11 cellular contexts compared by ENCODE assay signal in genomic region chr3:139358857-139359562, GRCh38. TPM values are rescaled to one million over a fixed set of nuclear protein-coding genes. Genes with fewer than 3 reads are reported as not detected.
DNase-seq lines count a peak whose midpoint lies in the region; ATAC-seq, FAIRE-seq and TF ChIP-seq lines count a peak whose summit lies in the region.
"Had no signal": no experiment of that assay in that cellular context is flagged by ENCODE, and none has a peak within 500 bp of the region (broad histone marks: within the 10 kb centered on the region; RNA-seq: fewer than 3 reads in every experiment).

No MANE protein-coding gene starts in this region.

- no peaks in the 10 kb centered on the region for H3K27me3 Mint-ChIP-seq in activated naive CD8-positive, alpha-beta T cell treated with anti-CD3 and anti-CD28 coated beads, Interleukin-2, amount 50 U/mL, for 24 hours
- H3K27me3 Mint-ChIP-seq in GM23338 (ENCODE audit: insufficient read depth, low read depth, poor library complexity) (no peaks in the 10 kb centered on the region), CD14-positive monocyte (ENCODE audit: low read depth in 3 of 3) (no peaks in the 10 kb centered on the region)

- H3K4me2 ChIP-seq in GM23338 = no peak overlapping the region

- H3K27me3 ChIP-seq in GM06990 (replicated peaks; ENCODE audit: control insufficient read depth, insufficient read depth, low read length) = no peaks in the 10 kb centered on the region
- H3K27me3 ChIP-seq in GM23338 (ENCODE audit: insufficient read depth) = no peaks in the 10 kb centered on the region
- H3K27me3 ChIP-seq: esophagus squamous epithelium had no signal

- no peaks in the 10 kb centered on the region for H4K20me1 ChIP-seq in GM23338 (replicated peaks; ENCODE audit: insufficient read depth)

- H3K9me2 ChIP-seq in GM23338 (ENCODE audit: insufficient read depth) = no peaks in the 10 kb centered on the region

- DNase-seq in GM06990 (ENCODE audit: extremely low read depth, insufficient read length) (peak; percentile 28), NCI-H146 treated with DMSO at 0.1 percent for 48 hours (lab: John Stamatoyannopoulos, UW; ENCODE audit: unreplicated experiment) (peak; percentile 59), pons (ENCODE audit: low spot score) (peak; percentile 76), GM23338 (ENCODE audit: low spot score) (no peak), CD14-positive monocyte (ENCODE audit: low spot score) (no peak), kidney (no peak)
- DNase-seq in activated naive CD8-positive, alpha-beta T cell treated with anti-CD3 and anti-CD28 coated beads, Interleukin-2, amount 50 U/mL, for 24 hours = no peak
- DNase-seq: esophagus squamous epithelium, SIG-M5 had no signal

- H3K4me1 ChIP-seq in GM23338 (ENCODE audit: insufficient read depth) (no peaks in the 10 kb centered on the region), kidney (ENCODE audit: control insufficient read depth in 1 of 2, insufficient read depth in 1 of 2, low read depth in 1 of 2, low read length in 2 of 2) (no peaks in the 10 kb centered on the region)

- H3K9me3 ChIP-seq in kidney (ENCODE audit: control insufficient read depth in 1 of 2, low read length in 2 of 2) = no peaks in the 10 kb centered on the region
- H3K9me3 ChIP-seq: esophagus squamous epithelium had no signal

- peak overlapping the region; percentile 68 for H3K27ac Mint-ChIP-seq in activated naive CD8-positive, alpha-beta T cell treated with anti-CD3 and anti-CD28 coated beads, Interleukin-2, amount 50 U/mL, for 24 hours
- no peak overlapping the region for H3K27ac Mint-ChIP-seq in GM23338
- peak overlapping the region in 3 of 7 donors; percentile 10 to 43 (median 11) for H3K27ac Mint-ChIP-seq in CD14-positive monocyte
- H3K27ac Mint-ChIP-seq: nephron had no signal

- H3K27ac ChIP-seq in GM23338 (ENCODE audit: low read depth) = no peak overlapping the region
- H3K27ac ChIP-seq in kidney (ENCODE audit: low read depth in 2 of 2, low read length in 2 of 2) = no peak overlapping the region
- H3K27ac ChIP-seq: esophagus squamous epithelium had no signal

- ATAC-seq in activated naive CD8-positive, alpha-beta T cell treated with anti-CD3 and anti-CD28 coated beads, Interleukin-2, amount 50 U/mL, for 24 hours = no peak
- no peak for ATAC-seq in GM23338

- H2AFZ ChIP-seq in GM23338 = no peak overlapping the region

- H3F3A ChIP-seq in GM23338 (replicated peaks; ENCODE audit: low read depth) = no peaks in the 10 kb centered on the region

- H3K4me3 Mint-ChIP-seq in activated naive CD8-positive, alpha-beta T cell treated with anti-CD3 and anti-CD28 coated beads, Interleukin-2, amount 50 U/mL, for 24 hours = no peak overlapping the region
- H3K4me3 Mint-ChIP-seq in GM23338 = no peak overlapping the region
- no peak overlapping the region for H3K4me3 Mint-ChIP-seq in CD14-positive monocyte
- H3K4me3 Mint-ChIP-seq: nephron had no signal

- H3K4me3 ChIP-seq in GM06990 (replicated peaks; ENCODE audit: low read depth, low read length) (no peak overlapping the region), GM23338 (no peak overlapping the region), kidney (ENCODE audit: low read length in 2 of 2) (no peak overlapping the region)
- H3K4me3 ChIP-seq: esophagus squamous epithelium had no signal

- FAIRE-seq in kidney (lab: Jason Lieb, UNC) = no peak
- FAIRE-seq: bronchial epithelial cell had no signal

- peaks cover 48% of the 10 kb centered on the region for H3K4me1 Mint-ChIP-seq in activated naive CD8-positive, alpha-beta T cell treated with anti-CD3 and anti-CD28 coated beads, Interleukin-2, amount 50 U/mL, for 24 hours
- no peaks in the 10 kb centered on the region for H3K4me1 Mint-ChIP-seq in GM23338
- no peaks in the 10 kb centered on the region for H3K4me1 Mint-ChIP-seq in CD14-positive monocyte
- H3K4me1 Mint-ChIP-seq: nephron had no signal

- no peaks in the 10 kb centered on the region for H3K79me2 ChIP-seq in GM23338 (replicated peaks; ENCODE audit: insufficient read depth)

- peaks cover 75% of the 10 kb centered on the region for H3K36me3 Mint-ChIP-seq in activated naive CD8-positive, alpha-beta T cell treated with anti-CD3 and anti-CD28 coated beads, Interleukin-2, amount 50 U/mL, for 24 hours (ENCODE audit: low read depth)
- peaks cover 69% of the 10 kb centered on the region for H3K36me3 Mint-ChIP-seq in GM23338 (ENCODE audit: low read depth)
- H3K36me3 Mint-ChIP-seq in CD14-positive monocyte = peaks cover 90 to 92% of the 10 kb centered on the region in 2 donors

- intact Hi-C loops in CD14-positive monocyte (cut with micrococcal nuclease) (no loop called here), kidney (cut with DNase I) (no loop called here)

- H3K9ac ChIP-seq in kidney (ENCODE audit: low read length in 2 of 2) = no peak overlapping the region

- H3K9me3 Mint-ChIP-seq in activated naive CD8-positive, alpha-beta T cell treated with anti-CD3 and anti-CD28 coated beads, Interleukin-2, amount 50 U/mL, for 24 hours = no peaks in the 10 kb centered on the region
- H3K9me3 Mint-ChIP-seq in GM23338 (no peaks in the 10 kb centered on the region), CD14-positive monocyte (no peaks in the 10 kb centered on the region)
- H3K9me3 Mint-ChIP-seq: nephron had no signal

- TF ChIP-seq CTCF in GM06990 (IDR thresholded peaks at IDR 0.05; ENCODE audit: insufficient read depth, low read length, poor library complexity, severe bottlenecking) (no peak), GM23338 (conservative IDR thresholded peaks at IDR 0.05; ENCODE audit: low read depth in 2 of 2) (no peak), CD14-positive monocyte (IDR thresholded peaks at IDR 0.05) (no peak), kidney (IDR thresholded peaks at IDR 0.05; ENCODE audit: borderline replicate concordance, extremely low read depth, insufficient read depth) (no peak)

- H3K36me3 ChIP-seq in GM06990 (ENCODE audit: control insufficient read depth, insufficient read depth, low read length) = peaks cover 23% of the 10 kb centered on the region
- peaks cover 39% of the 10 kb centered on the region for H3K36me3 ChIP-seq in GM23338 (ENCODE audit: insufficient read depth)
- H3K36me3 ChIP-seq in kidney (ENCODE audit: control insufficient read depth in 1 of 2, insufficient read depth in 2 of 2, low read length in 2 of 2) = peaks cover 52 to 66% of the 10 kb centered on the region in 2 donors

TF ChIP-seq in GM23338, 12 proteins besides CTCF, POLR2A, EP300 and RAD21 (continues in another document):
- no peak for TF ChIP-seq ETS1 (IDR thresholded peaks at IDR 0.05)
- TF ChIP-seq STAT1 (IDR thresholded peaks at IDR 0.05; ENCODE audit: unreplicated experiment) = no peak
- TF ChIP-seq EZH2 (IDR thresholded peaks at IDR 0.05; ENCODE audit: low read depth, unreplicated experiment) = no peak
- TF ChIP-seq JUNB (IDR thresholded peaks at IDR 0.05; ENCODE audit: unreplicated experiment) = no peak
- TF ChIP-seq, protein P1, sequence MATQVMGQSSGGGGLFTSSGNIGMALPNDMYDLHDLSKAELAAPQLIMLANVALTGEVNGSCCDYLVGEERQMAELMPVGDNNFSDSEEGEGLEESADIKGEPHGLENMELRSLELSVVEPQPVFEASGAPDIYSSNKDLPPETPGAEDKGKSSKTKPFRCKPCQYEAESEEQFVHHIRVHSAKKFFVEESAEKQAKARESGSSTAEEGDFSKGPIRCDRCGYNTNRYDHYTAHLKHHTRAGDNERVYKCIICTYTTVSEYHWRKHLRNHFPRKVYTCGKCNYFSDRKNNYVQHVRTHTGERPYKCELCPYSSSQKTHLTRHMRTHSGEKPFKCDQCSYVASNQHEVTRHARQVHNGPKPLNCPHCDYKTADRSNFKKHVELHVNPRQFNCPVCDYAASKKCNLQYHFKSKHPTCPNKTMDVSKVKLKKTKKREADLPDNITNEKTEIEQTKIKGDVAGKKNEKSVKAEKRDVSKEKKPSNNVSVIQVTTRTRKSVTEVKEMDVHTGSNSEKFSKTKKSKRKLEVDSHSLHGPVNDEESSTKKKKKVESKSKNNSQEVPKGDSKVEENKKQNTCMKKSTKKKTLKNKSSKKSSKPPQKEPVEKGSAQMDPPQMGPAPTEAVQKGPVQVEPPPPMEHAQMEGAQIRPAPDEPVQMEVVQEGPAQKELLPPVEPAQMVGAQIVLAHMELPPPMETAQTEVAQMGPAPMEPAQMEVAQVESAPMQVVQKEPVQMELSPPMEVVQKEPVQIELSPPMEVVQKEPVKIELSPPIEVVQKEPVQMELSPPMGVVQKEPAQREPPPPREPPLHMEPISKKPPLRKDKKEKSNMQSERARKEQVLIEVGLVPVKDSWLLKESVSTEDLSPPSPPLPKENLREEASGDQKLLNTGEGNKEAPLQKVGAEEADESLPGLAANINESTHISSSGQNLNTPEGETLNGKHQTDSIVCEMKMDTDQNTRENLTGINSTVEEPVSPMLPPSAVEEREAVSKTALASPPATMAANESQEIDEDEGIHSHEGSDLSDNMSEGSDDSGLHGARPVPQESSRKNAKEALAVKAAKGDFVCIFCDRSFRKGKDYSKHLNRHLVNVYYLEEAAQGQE (IDR thresholded peaks at IDR 0.05; ENCODE audit: unreplicated experiment) = no peak
- no peak for TF ChIP-seq POLR2AphosphoS5 (IDR thresholded peaks at IDR 0.05; ENCODE audit: low read depth)
- TF ChIP-seq CREB1 (CRISPR knock-in tag; IDR thresholded peaks at IDR 0.05; ENCODE audit: low read depth) = no peak
- no peak for TF ChIP-seq NANOG (IDR thresholded peaks at IDR 0.05; ENCODE audit: borderline replicate concordance)

RNA-seq across cellular contexts. Expression of gene MRPS22, which starts 15.2 kb away (rescaled TPM):
- total RNA-seq in GM23338 (2014; rRNA removed; shearing (Covaris generic)) = 49.5 and 65.6 TPM in 2 replicates
- 48.9 and 58.4 TPM in 2 replicates for polyA plus RNA-seq in GM23338 (2016; fragmentation: Nextera tagmentation; extraction: Ambion mirVana)
- 10 to 100 TPM; 39.0 to 43.2 TPM for polyA plus RNA-seq in CD14-positive monocyte
- 36.7 TPM for total RNA-seq in kidney
- 58.7 TPM for polyA plus RNA-seq in kidney (ENCODE audit: insufficient read depth, low read depth, low replicate concordance)

RNA-seq across cellular contexts. Expression of gene COPB2, which starts 30.4 kb away (rescaled TPM):
- 83.3 and 89.1 TPM in 2 replicates for total RNA-seq in GM23338 (2014; rRNA removed; shearing (Covaris generic))
- polyA plus RNA-seq in GM23338 (2016; fragmentation: Nextera tagmentation; extraction: Ambion mirVana) = 45.7 and 48.2 TPM in 2 replicates
- polyA plus RNA-seq in CD14-positive monocyte = 10 to 100 TPM; 76.9 to 95.6 TPM
- 124 TPM for total RNA-seq in kidney
- polyA plus RNA-seq in kidney (ENCODE audit: insufficient read depth, low read depth, low replicate concordance) = 47.3 TPM

Comparison
In these comparisons a context has a peak if more than half of its experiments do, and no peak if none do; other contexts are left out.
1. DNase-seq: peak in GM06990 (single experiment), NCI-H146 treated with DMSO at 0.1 percent for 48 hours (single experiment) and pons (single experiment); none in activated naive CD8-positive, alpha-beta T cell treated with anti-CD3 and anti-CD28 coated beads, Interleukin-2, amount 50 U/mL, for 24 hours (single experiment), GM23338 (single experiment), CD14-positive monocyte (single experiment) and kidney (single experiment).